Comparison of ENCODE assay signal across 1 cellular context in genomic region chr2:70557171-70557838, GRCh38.
TF ChIP-seq lines count a peak whose summit lies in the region.

No MANE protein-coding gene starts in this region.

TF ChIP-seq in HepG2, 621 proteins besides CTCF, POLR2A, EP300 and RAD21 (continued from another document and continues in another):
- no peak for TF ChIP-seq ZNF646 (CRISPR knock-in tag; IDR thresholded peaks at IDR 0.05)
- peak; percentile 54 for TF ChIP-seq ATF1 (CRISPR knock-in tag; IDR thresholded peaks at IDR 0.05)
- no peak for TF ChIP-seq ZNF543 (CRISPR knock-in tag; IDR thresholded peaks at IDR 0.05)
- peak; percentile 57; the same call in 1 of the 2 replicates for TF ChIP-seq THAP9 (CRISPR knock-in tag; IDR thresholded peaks at IDR 0.05; ENCODE audit: borderline replicate concordance)
- TF ChIP-seq ONECUT2 (CRISPR knock-in tag; IDR thresholded peaks at IDR 0.05), result peak; percentile 11; the same call in 1 of the 2 replicates
- peak; percentile 80; the same call in 1 of the 2 replicates for TF ChIP-seq TGIF2 (CRISPR knock-in tag; IDR thresholded peaks at IDR 0.05)
- no peak for TF ChIP-seq TEAD3 (CRISPR knock-in tag; optimal IDR thresholded peaks at IDR 0.05; ENCODE audit: borderline replicate concordance)
- peak; percentile 50; the same call in 1 of the 2 replicates for TF ChIP-seq ZGPAT (CRISPR knock-in tag; IDR thresholded peaks at IDR 0.05)
- TF ChIP-seq NCOA1 (CRISPR knock-in tag; IDR thresholded peaks at IDR 0.05), result no peak
- peak; percentile 76; the same call in 1 of the 2 replicates for TF ChIP-seq ZNF142 (CRISPR knock-in tag; IDR thresholded peaks at IDR 0.05)
- TF ChIP-seq ZNF629 (CRISPR knock-in tag; conservative IDR thresholded peaks at IDR 0.05), result 0 out of 2 replicates have a peak, but pooled peaks have one; percentile 3
- TF ChIP-seq DRAP1 (CRISPR knock-in tag; IDR thresholded peaks at IDR 0.05), result peak; percentile 91
- no peak for TF ChIP-seq CERS6 (CRISPR knock-in tag; IDR thresholded peaks at IDR 0.05)
- no peak for TF ChIP-seq CBX5 (CRISPR knock-in tag; IDR thresholded peaks at IDR 0.05; ENCODE audit: borderline replicate concordance)
- peak; percentile 86 for TF ChIP-seq ZNF878 (CRISPR knock-in tag; IDR thresholded peaks at IDR 0.05)
- TF ChIP-seq TAF1 (CRISPR knock-in tag; IDR thresholded peaks at IDR 0.05), result peak; percentile 90
- TF ChIP-seq CREB3 (CRISPR knock-in tag; IDR thresholded peaks at IDR 0.05), result 0 out of 2 replicates have a peak, but pooled peaks have one; percentile 42
- no peak for TF ChIP-seq MTA1 (CRISPR knock-in tag; IDR thresholded peaks at IDR 0.05; ENCODE audit: borderline replicate concordance)
- TF ChIP-seq CHD4 (IDR thresholded peaks at IDR 0.05; ENCODE audit: borderline replicate concordance, low read length), result no peak
- no peak for TF ChIP-seq SUZ12 (IDR thresholded peaks at IDR 0.05; ENCODE audit: low read depth, low read length)
- no peak for TF ChIP-seq ZNF558 (CRISPR knock-in tag; IDR thresholded peaks at IDR 0.05; ENCODE audit: borderline replicate concordance)
- TF ChIP-seq SIX4 (CRISPR knock-in tag; IDR thresholded peaks at IDR 0.05), result peak; percentile 37; the same call in 1 of the 2 replicates
- TF ChIP-seq PHF5A (CRISPR knock-in tag; IDR thresholded peaks at IDR 0.05; ENCODE audit: low read depth, unreplicated experiment), result peak; percentile 49
- TF ChIP-seq ZNF317 (CRISPR knock-in tag; IDR thresholded peaks at IDR 0.05), result no peak
- TF ChIP-seq SMAD9 (CRISPR knock-in tag; IDR thresholded peaks at IDR 0.05), result 0 out of 2 replicates have a peak, but pooled peaks have one; percentile 42
- peak; percentile 90 for TF ChIP-seq PHF21A (CRISPR knock-in tag; IDR thresholded peaks at IDR 0.05)
- peak; percentile 78; the same call in 1 of the 2 replicates for TF ChIP-seq IKZF5 (CRISPR knock-in tag; IDR thresholded peaks at IDR 0.05)
- TF ChIP-seq ZFP37 (CRISPR knock-in tag; IDR thresholded peaks at IDR 0.05; ENCODE audit: borderline replicate concordance), result 0 out of 2 replicates have a peak, but pooled peaks have one; percentile 49
- 0 out of 2 replicates have a peak, but pooled peaks have one; percentile 34 for TF ChIP-seq BCL6 (CRISPR knock-in tag; IDR thresholded peaks at IDR 0.05)
- TF ChIP-seq IRX3 (CRISPR knock-in tag; IDR thresholded peaks at IDR 0.05; ENCODE audit: borderline replicate concordance, low read depth), result no peak
- no peak for TF ChIP-seq GZF1 (CRISPR knock-in tag; IDR thresholded peaks at IDR 0.05)
- TF ChIP-seq ZNF124 (CRISPR knock-in tag; IDR thresholded peaks at IDR 0.05), result peak; percentile 90; the same call in 1 of the 2 replicates
- no peak for TF ChIP-seq ZFAT (CRISPR knock-in tag; conservative IDR thresholded peaks at IDR 0.05)
- TF ChIP-seq ZBTB14 (CRISPR knock-in tag; IDR thresholded peaks at IDR 0.05), result no peak
- no peak for TF ChIP-seq MATR3 (CRISPR knock-in tag; IDR thresholded peaks at IDR 0.05)
